Comparison of ENCODE assay signal across 8 cellular contexts in genomic region chr18:75207298-75208054, GRCh38. TPM values are rescaled to one million over a fixed set of nuclear protein-coding genes. Genes with fewer than 3 reads are reported as not detected.
A peak's percentile ranks its signal among the peaks of the same experiment; 100 is the strongest.
DNase-seq lines count a peak whose midpoint lies in the region; ATAC-seq and TF ChIP-seq lines count a peak whose summit lies in the region.

No MANE protein-coding gene starts in this region.

- intact Hi-C loops in PC-3 (cut with micrococcal nuclease) (loop anchor here (1.0 to 5.0 kb wide), 2 partner anchors 136 to 555 kb away; no protein-coding TSS in a partner anchor), colonic mucosa (cut with DNase I) (no loop called here)

- peaks cover 20% of the 10 kb centered on the region for H3K4me1 ChIP-seq in PC-3 (ENCODE audit: insufficient read depth, low read length)
- peaks cover 6% of the 10 kb centered on the region for H3K4me1 ChIP-seq in colonic mucosa
- H3K4me1 ChIP-seq in muscle layer of colon (ENCODE audit: insufficient read depth, low read length) = peaks cover under 1% of the 10 kb centered on the region

- H3K27me3 ChIP-seq in PC-3 (ENCODE audit: low read length) (no peaks in the 10 kb centered on the region), colonic mucosa (no peaks in the 10 kb centered on the region), muscle layer of colon (ENCODE audit: control insufficient read depth in 1 of 2, insufficient read depth in 2 of 2, low read length in 2 of 2) (no peaks in the 10 kb centered on the region)

- H3K9me3 ChIP-seq in PC-3 (ENCODE audit: low read length) = no peaks in the 10 kb centered on the region
- H3K9me3 ChIP-seq in colonic mucosa = no peaks in the 10 kb centered on the region
- H3K9me3 ChIP-seq in muscle layer of colon (ENCODE audit: low read length) = no peaks in the 10 kb centered on the region

- H2AFZ ChIP-seq in PC-3 (ENCODE audit: low read length) = peak overlapping the region; percentile 64

- H3K36me3 ChIP-seq in PC-3 (ENCODE audit: low read depth, low read length) (no peaks in the 10 kb centered on the region), colonic mucosa (no peaks in the 10 kb centered on the region), muscle layer of colon (ENCODE audit: insufficient read depth, low read length) (no peaks in the 10 kb centered on the region)

- CTCF ChIA-PET in AG04449 (lab: Yijun Ruan, JAX) (no interaction called here), PC-3 (lab: Charles Lee) (no interaction called here)

- no peak for TF ChIP-seq CTCF in AG04449 (IDR thresholded peaks at IDR 0.05; ENCODE audit: insufficient read depth, low read length, missing control alignments)
- no peak for TF ChIP-seq CTCF in GM13976 (IDR thresholded peaks at IDR 0.05; ENCODE audit: borderline replicate concordance, control extremely low read depth, extremely low read depth, insufficient read depth, missing control alignments)
- no peak for TF ChIP-seq CTCF in PC-3 (conservative IDR thresholded peaks at IDR 0.05; ENCODE audit: low read depth, low read length)
- TF ChIP-seq CTCF in colonic mucosa (IDR thresholded peaks at IDR 0.05) = no peak

- ATAC-seq in PC-3 (no peak; the same call in 1 of the 2 replicates), HG02588 (IDR thresholded peaks at IDR 0.05; ENCODE audit: unreplicated experiment) (no peak), GM18505 (IDR thresholded peaks at IDR 0.05; ENCODE audit: unreplicated experiment) (no peak)

- peak overlapping the region; percentile 83 for H3K4me3 ChIP-seq in AG04449 (ENCODE audit: low read depth, low read length)
- peak overlapping the region; percentile 92 for H3K4me3 ChIP-seq in PC-3 (ENCODE audit: low read length)
- peak overlapping the region; percentile 87 for H3K4me3 ChIP-seq in colonic mucosa
- peak overlapping the region; percentile 83 to 99 for H3K4me3 ChIP-seq in muscle layer of colon (ENCODE audit: low read depth in 1 of 2, low read length in 2 of 2)

- H3F3A ChIP-seq in PC-3 (ENCODE audit: low read length, unreplicated experiment) = peaks cover 9% of the 10 kb centered on the region

- no peaks in the 10 kb centered on the region for H3K9me2 ChIP-seq in PC-3 (replicated peaks; ENCODE audit: low read length)

- no peak overlapping the region for H3K27ac ChIP-seq in PC-3 (ENCODE audit: low read length)
- H3K27ac ChIP-seq in colonic mucosa = peak overlapping the region; percentile 99
- H3K27ac ChIP-seq in muscle layer of colon (ENCODE audit: low read depth, low read length) = peak overlapping the region; percentile 99

- no peak for TF ChIP-seq POLR2A in GM18505 (IDR thresholded peaks at IDR 0.05; ENCODE audit: borderline replicate concordance, extremely low read depth, insufficient read depth, insufficient read length)

- DNase-seq in AG04449 (ENCODE audit: low read depth, low spot score) = no peak
- DNase-seq in GM13976 (ENCODE audit: low spot score) = peak; percentile 52
- DNase-seq in PC-3 = peak; percentile 41
- DNase-seq in colonic mucosa = no peak
- DNase-seq in NCI-H128 (lab: John Stamatoyannopoulos, UW; ENCODE audit: unreplicated experiment) = no peak

- BruUV-seq in PC-3 (replicated peaks; lab: Mats Ljungman, UMichigan) = TSS peak; percentile 46

- in situ Hi-C loops in GM13976 (cut with MboI; ENCODE audit: low sequenced_read_pairs, unreplicated experiment) = no loop called here

- H3K4me2 ChIP-seq in PC-3 (ENCODE audit: low read length) = peak overlapping the region; percentile 92

- POLR2A ChIA-PET in AG04449 (lab: Yijun Ruan, JAX) = no interaction called here
- POLR2A ChIA-PET in PC-3 (lab: Charles Lee; ENCODE audit: unreplicated experiment) = interaction anchor here (0.5 to 0.6 kb wide), 2 partner anchors 202 to 289 kb away, joined by 3 read pairs; no protein-coding TSS in a partner anchor

- peaks cover 8% of the 10 kb centered on the region; the same call in 1 of the 2 replicates for H4K20me1 ChIP-seq in PC-3 (ENCODE audit: low read length)

- H3K79me2 ChIP-seq in PC-3 (ENCODE audit: low read length) = peaks cover 63% of the 10 kb centered on the region

- peak overlapping the region; percentile 81 for H3K9ac ChIP-seq in PC-3 (ENCODE audit: low read length)
- H3K9ac ChIP-seq in colonic mucosa (ENCODE audit: low read depth in 2 of 2, low read length in 2 of 2) = peak overlapping the region; percentile 74 to 97
- H3K9ac ChIP-seq in muscle layer of colon (ENCODE audit: low read length) = peak overlapping the region; percentile 88

RNA-seq across cellular contexts. Expression of gene PTGR3, which starts 1.5 kb away (rescaled TPM):
- total RNA-seq in PC-3 (2014; rRNA removed) (8.2 and 8.3 TPM in 2 replicates), colonic mucosa (10 to 100 TPM; 43.4 to 59.1 TPM)

RNA-seq across cellular contexts. Expression of gene TSHZ1, which starts 3.1 kb away (rescaled TPM):
- 5.6 and 7.5 TPM in 2 replicates for total RNA-seq in PC-3 (2014; rRNA removed)
- total RNA-seq in colonic mucosa = 10 to 100 TPM; 16.6 to 34.3 TPM

Comparison
In these comparisons a context has a peak if more than half of its experiments do, and no peak if none do; other contexts are left out.
1. DNase-seq: peak in GM13976 (single experiment) and PC-3 (single experiment); none in AG04449 (single experiment), colonic mucosa (single experiment) and NCI-H128 (single experiment).
2. Peak in every context shown above with its lines, with median percentiles within 50 percentile points of each other: H3K4me3 ChIP-seq and H3K9ac ChIP-seq.